Comparison of ENCODE assay signal across 7 cellular contexts in genomic region chr9:66206617-66207016, GRCh38.
DNase-seq lines count a peak whose midpoint lies in the region; ATAC-seq and TF ChIP-seq lines count a peak whose summit lies in the region.
"Not testable (repeated sequence)": the region's sequence is repeated elsewhere in the genome, so short reads cannot be mapped to it uniquely, and the experiment has no call there.

No MANE protein-coding gene starts in this region.

- DNase-seq in GM23338 (ENCODE audit: low spot score); WTC11 (ENCODE audit: low spot score); left lobe of liver (ENCODE audit: low spot score): not testable (repeated sequence)

- POLR2A ChIA-PET in WTC11 (lab: Charles Lee), result not testable (repeated sequence)

- not testable (repeated sequence) for H3K9me2 ChIP-seq in GM23338 (ENCODE audit: insufficient read depth)

- TF ChIP-seq CTCF in GM23338 (conservative IDR thresholded peaks at IDR 0.05; ENCODE audit: low read depth in 2 of 2); WTC11 (IDR thresholded peaks at IDR 0.05): not testable (repeated sequence)

- H3K36me3 ChIP-seq in GM23338 (ENCODE audit: insufficient read depth), result not testable (repeated sequence)

- not testable (repeated sequence) for H3K79me2 ChIP-seq in GM23338 (replicated peaks; ENCODE audit: insufficient read depth)

- H4K20me1 ChIP-seq in GM23338 (replicated peaks; ENCODE audit: insufficient read depth), result not testable (repeated sequence)

- not testable (repeated sequence) for H3K9me3 Mint-ChIP-seq in GM23338, WTC11

- ATAC-seq in GM18858 (IDR thresholded peaks at IDR 0.05; ENCODE audit: unreplicated experiment) (peak; percentile 66), GM19463 (IDR thresholded peaks at IDR 0.05; ENCODE audit: unreplicated experiment) (peak; percentile 77), GM23338 (peak; percentile 77), HG02852 (IDR thresholded peaks at IDR 0.05; ENCODE audit: unreplicated experiment) (peak; percentile 83), HG03342 (IDR thresholded peaks at IDR 0.05; ENCODE audit: unreplicated experiment) (peak; percentile 65), WTC11 (peak; percentile 78; the same call in 1 of the 2 replicates), left lobe of liver (peak; percentile 68)

- not testable (repeated sequence) for H3K27ac ChIP-seq in GM23338 (ENCODE audit: low read depth)

- not testable (repeated sequence) for H3K4me3 ChIP-seq in GM23338

- H3K36me3 Mint-ChIP-seq in GM23338 (ENCODE audit: low read depth); WTC11: not testable (repeated sequence)

- not testable (repeated sequence) for H3K4me2 ChIP-seq in GM23338

- H3F3A ChIP-seq in GM23338 (replicated peaks; ENCODE audit: low read depth), result not testable (repeated sequence)

- H3K27me3 ChIP-seq in GM23338 (ENCODE audit: insufficient read depth), result not testable (repeated sequence)

- H2AFZ ChIP-seq in GM23338, result not testable (repeated sequence)

- H3K4me1 ChIP-seq in GM23338 (ENCODE audit: insufficient read depth), result not testable (repeated sequence)

- not testable (repeated sequence) for H3K4me3 Mint-ChIP-seq in GM23338, WTC11

- H3K27me3 Mint-ChIP-seq in GM23338 (ENCODE audit: insufficient read depth, low read depth, poor library complexity); WTC11 (ENCODE audit: low read depth): not testable (repeated sequence)

- CTCF ChIA-PET in WTC11 (lab: Charles Lee), result not testable (repeated sequence)

- not testable (repeated sequence) for H3K27ac Mint-ChIP-seq in GM23338, WTC11

- H3K4me1 Mint-ChIP-seq in GM23338, WTC11: not testable (repeated sequence)
